ENCODE assay signal across 1 cellular context in genomic region chr4:189202869-189203271, GRCh38.
TF ChIP-seq lines count a peak whose summit lies in the region.

No MANE protein-coding gene starts in this region.

TF ChIP-seq in A549, 52 proteins besides CTCF, POLR2A, EP300 and RAD21 (continued from another document):
- TF ChIP-seq MAZ (IDR thresholded peaks at IDR 0.05; ENCODE audit: borderline replicate concordance, low read depth, low read length) (no peak), GATA3 (IDR thresholded peaks at IDR 0.05; ENCODE audit: borderline replicate concordance) (no peak), PHF8 (IDR thresholded peaks at IDR 0.05; ENCODE audit: borderline replicate concordance, low read depth) (no peak)
TF ChIP-seq in A549: peak in this region for 0.
